ENCODE assay signal across 28 cellular contexts in the genomic region with DNA sequence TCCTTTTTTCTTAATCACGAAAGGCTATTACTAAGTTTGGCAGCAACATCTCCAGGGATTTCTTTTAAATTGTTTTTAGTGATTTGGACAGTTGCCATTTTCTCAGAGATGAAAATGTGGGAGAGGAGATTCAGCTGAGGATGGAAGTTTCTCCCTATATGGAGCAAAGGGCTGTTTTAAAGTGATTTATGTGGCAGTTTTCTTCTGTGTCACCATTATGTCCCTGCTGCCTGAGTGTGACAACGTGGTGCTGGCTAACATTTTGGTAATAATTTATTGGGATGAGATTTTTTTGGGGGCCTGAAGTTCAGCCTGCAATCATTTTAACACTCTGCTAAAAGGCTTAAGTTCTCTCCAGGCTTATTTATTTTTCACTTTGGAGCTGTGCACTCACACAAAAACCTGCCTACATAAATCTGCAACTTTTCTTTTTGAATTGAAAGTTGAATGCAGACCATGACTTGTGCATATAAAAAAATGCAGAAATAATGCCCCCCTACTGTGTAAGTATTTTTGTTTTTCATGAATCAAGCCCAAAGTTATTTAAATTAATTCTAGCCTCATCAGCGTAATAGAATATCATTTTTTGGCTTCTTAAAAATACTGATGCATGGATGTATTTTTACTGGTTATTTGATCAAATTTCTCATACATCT.
A peak's percentile ranks its signal among the peaks of the same experiment; 100 is the strongest.
DNase-seq lines count a peak whose midpoint lies in the region; ATAC-seq and TF ChIP-seq lines count a peak whose summit lies in the region.
"Had no signal": no experiment of that assay in that cellular context is flagged by ENCODE, and none has a peak within 500 bp of the region (broad histone marks: within the 10 kb centered on the region; RNA-seq: fewer than 3 reads in every experiment).

No MANE protein-coding gene starts in this region.

- H2AFZ ChIP-seq in GM23338 = peak overlapping the region; percentile 61; the same call in 1 of the 2 replicates
- H2AFZ ChIP-seq in OCI-LY3 (ENCODE audit: low read depth, low read length) = 0 out of 2 replicates have a peak overlapping the region, but pooled peaks have one; percentile 43
- peak overlapping the region; percentile 88 for H2AFZ ChIP-seq in neuronal stem cell (ENCODE audit: low read length)
- no peak overlapping the region for H2AFZ ChIP-seq in Karpas-422 (ENCODE audit: low read length)

- H3K4me1 Mint-ChIP-seq in GM23338 = peaks cover 27% of the 10 kb centered on the region
- no peaks in the 10 kb centered on the region for H3K4me1 Mint-ChIP-seq in effector memory CD8-positive, alpha-beta T cell (ENCODE audit: low read depth in 2 of 2)
- H3K4me1 Mint-ChIP-seq: activated CD4-positive, alpha-beta T cell treated with anti-CD3 and anti-CD28 coated beads, Interleukin-2, amount 10 ng/mL, durations not matched to agents 24 days and 14 days; activated naive CD4-positive, alpha-beta T cell treated with anti-CD3 and anti-CD28 coated beads, Interleukin-2, amount 50 U/mL, for 24 hours; stimulated activated naive B cell treated with anti-CD40 and anti-IgM and Interleukin-4, amounts not matched to agents 10 μg/mL and 1 μg/mL and 100 μg/mL, for 72 hours had no signal

- H3K36me3 ChIP-seq in GM23338 (ENCODE audit: insufficient read depth) (no peaks in the 10 kb centered on the region), OCI-LY3 (replicated peaks; ENCODE audit: low read depth, low read length) (no peaks in the 10 kb centered on the region), neuronal stem cell (replicated peaks in 1 of 2; ENCODE audit: control insufficient read depth in 2 of 2, insufficient read depth in 2 of 2, low read length in 2 of 2) (no peaks in the 10 kb centered on the region), right atrium auricular region (no peaks in the 10 kb centered on the region), Karpas-422 (ENCODE audit: insufficient read depth, low read length) (no peaks in the 10 kb centered on the region)
- H3K36me3 ChIP-seq: BLaER1 treated with 17β-estradiol and CSF1 and Interleukin-3, amounts not matched to agents 10 nM and 100 nM; cardiac muscle cell; WERI-Rb-1 had no signal

- H3K4me1 ChIP-seq in GM23338 (ENCODE audit: insufficient read depth) (peaks cover 22% of the 10 kb centered on the region), OCI-LY3 (ENCODE audit: low read length) (peaks cover 13% of the 10 kb centered on the region), neuronal stem cell (ENCODE audit: control insufficient read depth in 2 of 2, insufficient read depth in 1 of 2, low read depth in 1 of 2, low read length in 2 of 2) (peaks cover 2 to 15% of the 10 kb centered on the region in 2 donors), right atrium auricular region (no peaks in the 10 kb centered on the region), Karpas-422 (ENCODE audit: low read length) (no peaks in the 10 kb centered on the region)

- H3K27me3 ChIP-seq in GM23338 (ENCODE audit: insufficient read depth) (no peaks in the 10 kb centered on the region), OCI-LY3 (ENCODE audit: low read depth, low read length) (no peaks in the 10 kb centered on the region), neuronal stem cell (ENCODE audit: control insufficient read depth in 3 of 3, insufficient read depth in 3 of 3, low read depth in 1 of 3, low read length in 3 of 3) (no peaks in the 10 kb centered on the region), right atrium auricular region (no peaks in the 10 kb centered on the region), Karpas-422 (ENCODE audit: low read length) (no peaks in the 10 kb centered on the region)
- H3K27me3 ChIP-seq: BLaER1 treated with 17β-estradiol and CSF1 and Interleukin-3, amounts not matched to agents 10 nM and 100 nM; cardiac muscle cell had no signal

- H3F3A ChIP-seq in GM23338 (replicated peaks; ENCODE audit: low read depth) = no peaks in the 10 kb centered on the region

- no peaks in the 10 kb centered on the region for H3K79me2 ChIP-seq in GM23338 (replicated peaks; ENCODE audit: insufficient read depth)
- H3K79me2 ChIP-seq in OCI-LY3 (ENCODE audit: low read length) = no peaks in the 10 kb centered on the region
- H3K79me2 ChIP-seq in Karpas-422 (ENCODE audit: low read length) = no peaks in the 10 kb centered on the region

- no peak overlapping the region for H2BK12ac ChIP-seq in neuronal stem cell (ENCODE audit: low read length)

- H3K4me2 ChIP-seq in GM23338 = peak overlapping the region; percentile 48; the same call in 1 of the 2 replicates
- H3K4me2 ChIP-seq in OCI-LY3 (ENCODE audit: low read length) = no peak overlapping the region
- no peak overlapping the region for H3K4me2 ChIP-seq in neuronal stem cell (ENCODE audit: insufficient read depth, low read length, poor library complexity, severe bottlenecking)
- H3K4me2 ChIP-seq in Karpas-422 (ENCODE audit: low read depth, low read length, poor library complexity, severe bottlenecking) = no peak overlapping the region
- H3K4me2 ChIP-seq: BLaER1 treated with 17β-estradiol and CSF1 and Interleukin-3, amounts not matched to agents 10 nM and 100 nM had no signal

- H4K91ac ChIP-seq in neuronal stem cell (ENCODE audit: low read depth, low read length, poor library complexity) = no peak overlapping the region

- no peak overlapping the region for H2BK15ac ChIP-seq in neuronal stem cell (ENCODE audit: low read length)

- no peak overlapping the region for H3K14ac ChIP-seq in neuronal stem cell (ENCODE audit: low read length)

- no peaks in the 10 kb centered on the region for H3K79me1 ChIP-seq in neuronal stem cell (ENCODE audit: low read depth, low read length)

- peak overlapping the region; percentile 47 for H3K27ac Mint-ChIP-seq in GM23338
- no peak overlapping the region for H3K27ac Mint-ChIP-seq in effector memory CD8-positive, alpha-beta T cell
- H3K27ac Mint-ChIP-seq: activated CD4-positive, alpha-beta T cell treated with anti-CD3 and anti-CD28 coated beads, Interleukin-2, amount 10 ng/mL, durations not matched to agents 24 days and 14 days; activated naive CD4-positive, alpha-beta T cell treated with anti-CD3 and anti-CD28 coated beads, Interleukin-2, amount 50 U/mL, for 24 hours; HFFc6; stimulated activated naive B cell treated with anti-CD40 and anti-IgM and Interleukin-4, amounts not matched to agents 10 μg/mL and 1 μg/mL and 100 μg/mL, for 72 hours; type B pancreatic cell had no signal

- no peak overlapping the region for H4K8ac ChIP-seq in neuronal stem cell (ENCODE audit: low read depth, low read length)

- H3K9ac ChIP-seq in OCI-LY3 (ENCODE audit: low read length) (no peak overlapping the region), neuronal stem cell (ENCODE audit: low read depth, low read length, poor library complexity) (no peak overlapping the region), Karpas-422 (ENCODE audit: low read length) (no peak overlapping the region)
- H3K9ac ChIP-seq: BLaER1 treated with 17β-estradiol and CSF1 and Interleukin-3, amounts not matched to agents 10 nM and 100 nM had no signal

- no peaks in the 10 kb centered on the region for H3K9me3 Mint-ChIP-seq in GM23338
- peaks cover 6 to 8% of the 10 kb centered on the region in 2 donors for H3K9me3 Mint-ChIP-seq in effector memory CD8-positive, alpha-beta T cell
- H3K9me3 Mint-ChIP-seq: activated CD4-positive, alpha-beta T cell treated with anti-CD3 and anti-CD28 coated beads, Interleukin-2, amount 10 ng/mL, durations not matched to agents 24 days and 14 days; activated naive CD4-positive, alpha-beta T cell treated with anti-CD3 and anti-CD28 coated beads, Interleukin-2, amount 50 U/mL, for 24 hours; HFFc6; type B pancreatic cell had no signal

- no peak overlapping the region for H2AK5ac ChIP-seq in neuronal stem cell (ENCODE audit: low read depth, low read length)

- WGBS in neuronal stem cell (ENCODE audit: extremely low coverage in 2 of 2, insufficient read length in 2 of 2, insufficient replicate concordance in 1 of 2), 2 donors = no CpG with 5 or more reads among the region's 3 CpGs

- H3K36me3 Mint-ChIP-seq in GM23338 (ENCODE audit: low read depth) = no peaks in the 10 kb centered on the region
- no peaks in the 10 kb centered on the region for H3K36me3 Mint-ChIP-seq in effector memory CD8-positive, alpha-beta T cell (ENCODE audit: insufficient read depth)
- H3K36me3 Mint-ChIP-seq: activated naive CD4-positive, alpha-beta T cell treated with anti-CD3 and anti-CD28 coated beads, Interleukin-2, amount 50 U/mL, for 24 hours; stimulated activated naive B cell treated with anti-CD40 and anti-IgM and Interleukin-4, amounts not matched to agents 10 μg/mL and 1 μg/mL and 100 μg/mL, for 72 hours; type B pancreatic cell had no signal

- H2BK5ac ChIP-seq in neuronal stem cell (ENCODE audit: low read length) = no peak overlapping the region

- H2BK120ac ChIP-seq in neuronal stem cell (ENCODE audit: low read depth, low read length) = no peak overlapping the region

- no peak for DNase-seq in GM23338 (ENCODE audit: low spot score)
- DNase-seq in fibroblast of mammary gland (ENCODE audit: low read depth) = peak; percentile 16
- no peak for DNase-seq in neuronal stem cell (ENCODE audit: low spot score)
- no peak for DNase-seq in right atrium auricular region (ENCODE audit: low spot score)
- DNase-seq in effector memory CD8-positive, alpha-beta T cell = no peak
- DNase-seq in Karpas-422 = no peak
- DNase-seq: activated CD4-positive, alpha-beta T cell treated with anti-CD3 and anti-CD28 coated beads, Interleukin-2, amount 10 ng/mL, durations not matched to agents 24 days and 14 days; activated CD8-positive, alpha-beta memory T cell treated with anti-CD3 and anti-CD28 coated beads for 24 hours; amniotic stem cell; DMS53; effector CD8-positive, alpha-beta T cell; head of caudate nucleus; HFFc6; kidney; NCI-H1930; NCI-H524 treated with DMSO at 0.1 percent for 48 hours; occipital lobe; SHP77 treated with DMSO at 0.1 percent for 48 hours; stimulated activated naive B cell treated with anti-CD40 and anti-IgM and Interleukin-4, amounts not matched to agents 10 μg/mL and 1 μg/mL and 100 μg/mL, for 72 hours; substantia nigra; T-helper 9 cell; WERI-Rb-1 had no signal

- H3K23ac ChIP-seq in neuronal stem cell (ENCODE audit: low read depth, low read length, poor library complexity) = no peak overlapping the region

- TF ChIP-seq CTCF in GM23338 (conservative IDR thresholded peaks at IDR 0.05; ENCODE audit: low read depth in 2 of 2) (no peak), OCI-LY3 (IDR thresholded peaks at IDR 0.05; ENCODE audit: low read depth, low read length) (no peak), fibroblast of mammary gland (conservative IDR thresholded peaks at IDR 0.05; ENCODE audit: control insufficient read depth, insufficient read depth, low read depth, low read length) (no peak), right atrium auricular region (IDR thresholded peaks at IDR 0.05) (no peak)

- H3K18ac ChIP-seq in neuronal stem cell (ENCODE audit: low read length) = no peak overlapping the region

- H3K4ac ChIP-seq in neuronal stem cell (ENCODE audit: low read length) = no peak overlapping the region

- H3K27me3 Mint-ChIP-seq in GM23338 (ENCODE audit: insufficient read depth, low read depth, poor library complexity) = no peaks in the 10 kb centered on the region
- H3K27me3 Mint-ChIP-seq in effector memory CD8-positive, alpha-beta T cell = no peaks in the 10 kb centered on the region
- H3K27me3 Mint-ChIP-seq: activated CD4-positive, alpha-beta T cell treated with anti-CD3 and anti-CD28 coated beads, Interleukin-2, amount 10 ng/mL, durations not matched to agents 24 days and 14 days; activated naive CD4-positive, alpha-beta T cell treated with anti-CD3 and anti-CD28 coated beads, Interleukin-2, amount 50 U/mL, for 24 hours; stimulated activated naive B cell treated with anti-CD40 and anti-IgM and Interleukin-4, amounts not matched to agents 10 μg/mL and 1 μg/mL and 100 μg/mL, for 72 hours had no signal

- H3K4me3 Mint-ChIP-seq in GM23338 = no peak overlapping the region
- no peak overlapping the region for H3K4me3 Mint-ChIP-seq in effector memory CD8-positive, alpha-beta T cell
- H3K4me3 Mint-ChIP-seq: activated CD4-positive, alpha-beta T cell treated with anti-CD3 and anti-CD28 coated beads, Interleukin-2, amount 10 ng/mL, durations not matched to agents 24 days and 14 days; activated naive CD4-positive, alpha-beta T cell treated with anti-CD3 and anti-CD28 coated beads, Interleukin-2, amount 50 U/mL, for 24 hours; HFFc6; stimulated activated naive B cell treated with anti-CD40 and anti-IgM and Interleukin-4, amounts not matched to agents 10 μg/mL and 1 μg/mL and 100 μg/mL, for 72 hours; type B pancreatic cell had no signal

- H3K9me2 ChIP-seq in GM23338 (ENCODE audit: insufficient read depth) (no peaks in the 10 kb centered on the region), Karpas-422 (replicated peaks; ENCODE audit: insufficient read depth, low read length) (no peaks in the 10 kb centered on the region)

- H3K27ac ChIP-seq in GM23338 (ENCODE audit: low read depth) (0 out of 2 replicates have a peak overlapping the region, but pooled peaks have one; percentile 11), OCI-LY3 (ENCODE audit: low read length) (no peak overlapping the region), neuronal stem cell (replicated peaks; ENCODE audit: low read length) (no peak overlapping the region), right atrium auricular region (no peak overlapping the region), Karpas-422 (ENCODE audit: low read length) (no peak overlapping the region)
- H3K27ac ChIP-seq: BLaER1 treated with 17β-estradiol and CSF1 and Interleukin-3, amounts not matched to agents 10 nM and 100 nM; cardiac muscle cell; coronary artery; WERI-Rb-1 had no signal

- H3K4me3 ChIP-seq in GM23338 (no peak overlapping the region), OCI-LY3 (ENCODE audit: low read length) (no peak overlapping the region), fibroblast of mammary gland (ENCODE audit: control insufficient read depth, low read depth, low read length) (no peak overlapping the region), neuronal stem cell (ENCODE audit: low read length in 2 of 2) (no peak overlapping the region), right atrium auricular region (no peak overlapping the region), Karpas-422 (ENCODE audit: low read length) (no peak overlapping the region)
- H3K4me3 ChIP-seq: BLaER1 treated with 17β-estradiol and CSF1 and Interleukin-3, amounts not matched to agents 10 nM and 100 nM; cardiac muscle cell; coronary artery had no signal

- ATAC-seq in GM23338 = no peak
- ATAC-seq in effector memory CD8-positive, alpha-beta T cell (replicated peaks) = no peak
- ATAC-seq: stimulated activated naive B cell treated with anti-CD40 and anti-IgM and Interleukin-4, amounts not matched to agents 10 μg/mL and 1 μg/mL and 100 μg/mL, for 72 hours had no signal

- H4K20me1 ChIP-seq in GM23338 (replicated peaks; ENCODE audit: insufficient read depth) (no peaks in the 10 kb centered on the region), OCI-LY3 (ENCODE audit: insufficient read depth, low read length) (no peaks in the 10 kb centered on the region), Karpas-422 (ENCODE audit: insufficient read depth, low read depth, low read length) (no peaks in the 10 kb centered on the region)
- H4K20me1 ChIP-seq: BLaER1 treated with 17β-estradiol and CSF1 and Interleukin-3, amounts not matched to agents 10 nM and 100 nM had no signal

- H3K9me3 ChIP-seq in OCI-LY3 (ENCODE audit: insufficient read depth, low read length) = no peaks in the 10 kb centered on the region
- no peaks in the 10 kb centered on the region for H3K9me3 ChIP-seq in neuronal stem cell (replicated peaks in 1 of 2; ENCODE audit: control insufficient read depth in 2 of 2, insufficient read depth in 1 of 2, low read depth in 1 of 2, low read length in 2 of 2)
- H3K9me3 ChIP-seq in right atrium auricular region = no peaks in the 10 kb centered on the region
- peaks cover under 1% of the 10 kb centered on the region; the same call in 1 of the 2 replicates for H3K9me3 ChIP-seq in Karpas-422 (ENCODE audit: low read length)
- H3K9me3 ChIP-seq: BLaER1 treated with 17β-estradiol and CSF1 and Interleukin-3, amounts not matched to agents 10 nM and 100 nM had no signal
